Comparison of ENCODE assay signal across 16 cellular contexts in the genomic region with DNA sequence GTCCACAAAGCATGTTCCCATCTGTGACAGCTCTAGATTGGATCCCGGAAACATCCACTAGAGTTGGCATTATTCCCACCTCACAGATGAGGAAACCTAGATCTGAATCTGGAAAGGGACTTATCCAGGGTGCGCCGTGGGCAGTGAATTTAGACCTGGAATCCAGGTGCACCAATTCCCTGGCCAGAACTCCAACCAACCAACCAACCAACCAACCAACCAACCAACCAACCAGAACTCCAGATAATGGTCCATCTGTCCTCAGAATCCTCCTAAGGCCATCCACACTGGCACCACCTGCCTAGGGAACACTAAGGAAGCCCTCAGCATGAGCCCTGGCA. TPM values are rescaled to one million over a fixed set of nuclear protein-coding genes. Genes with fewer than 3 reads are reported as not detected.
DNase-seq lines count a peak whose midpoint lies in the region; ATAC-seq and TF ChIP-seq lines count a peak whose summit lies in the region.
"Had no signal": no experiment of that assay in that cellular context is flagged by ENCODE, and none has a peak within 500 bp of the region (broad histone marks: within the 10 kb centered on the region; RNA-seq: fewer than 3 reads in every experiment).

No MANE protein-coding gene starts in this region.

- peak overlapping the region; percentile 60 to 62 for H3K4me3 Mint-ChIP-seq in effector memory CD8-positive, alpha-beta T cell
- H3K4me3 Mint-ChIP-seq in natural killer cell = no peak overlapping the region

- DNase-seq in cardiac muscle cell (ENCODE audit: low read depth in 1 of 2, low spot score in 1 of 2) = no peak
- DNase-seq in left ventricle myocardium inferior = no peak
- DNase-seq in effector memory CD8-positive, alpha-beta T cell = no peak
- DNase-seq in natural killer cell = no peak
- no peak for DNase-seq in OCI-LY7 (ENCODE audit: low spot score)
- no peak for DNase-seq in OCI-M2 (lab: John Stamatoyannopoulos, UW; ENCODE audit: unreplicated experiment)
- DNase-seq: C1 segment of cervical spinal cord, EL, GOT3, NCI-H1048, NCI-H1436 treated with DMSO at 0.1 percent for 48 hours, NCI-H2081 treated with DMSO at 0.1 percent for 48 hours, NCI-H510A had no signal

- no peaks in the 10 kb centered on the region for H3K79me2 ChIP-seq in OCI-LY7 (ENCODE audit: insufficient read depth, low read depth, low read length)

- H3K27ac Mint-ChIP-seq in effector memory CD8-positive, alpha-beta T cell = peak overlapping the region; percentile 33 to 74
- peak overlapping the region; percentile 66 to 86 for H3K27ac Mint-ChIP-seq in natural killer cell

- POLR2A ChIA-PET in OCI-LY7 (lab: Charles Lee) = no interaction called here

- H3K36me3 Mint-ChIP-seq in effector memory CD8-positive, alpha-beta T cell (ENCODE audit: insufficient read depth) = peaks cover 13% of the 10 kb centered on the region
- H3K36me3 Mint-ChIP-seq in natural killer cell = no peaks in the 10 kb centered on the region

- no peaks in the 10 kb centered on the region for H3K36me3 ChIP-seq in cardiac muscle cell
- no peaks in the 10 kb centered on the region for H3K36me3 ChIP-seq in left ventricle myocardium inferior
- H3K36me3 ChIP-seq in OCI-LY7 (ENCODE audit: insufficient read depth, low read length) = no peaks in the 10 kb centered on the region

- H3K4me1 ChIP-seq in cardiac muscle cell (ENCODE audit: low read depth) = peaks cover 37% of the 10 kb centered on the region
- peaks cover 32% of the 10 kb centered on the region for H3K4me1 ChIP-seq in left ventricle myocardium inferior
- H3K4me1 ChIP-seq in OCI-LY7 (ENCODE audit: insufficient read depth, low read length, poor library complexity, severe bottlenecking) = peaks cover 16% of the 10 kb centered on the region

- no peak for ATAC-seq in effector memory CD8-positive, alpha-beta T cell (replicated peaks)
- ATAC-seq in natural killer cell (no peak), HG02852 (IDR thresholded peaks at IDR 0.05; ENCODE audit: unreplicated experiment) (no peak)
- ATAC-seq: HepG2 had no signal

- peak overlapping the region; percentile 64 for H3K27ac ChIP-seq in cardiac muscle cell
- no peak overlapping the region for H3K27ac ChIP-seq in left ventricle myocardium inferior (replicated peaks)
- no peak overlapping the region for H3K27ac ChIP-seq in OCI-LY7 (ENCODE audit: low read depth, low read length, poor library complexity, severe bottlenecking)
- H3K27ac ChIP-seq: KMS-11 had no signal

- peaks cover 0 to 5% of the 10 kb centered on the region in 2 donors for H3K27me3 Mint-ChIP-seq in effector memory CD8-positive, alpha-beta T cell
- H3K27me3 Mint-ChIP-seq in natural killer cell (ENCODE audit: low read depth in 2 of 2) = peaks cover 41 to 49% of the 10 kb centered on the region in 2 donors

- no peaks in the 10 kb centered on the region for H3K27me3 ChIP-seq in cardiac muscle cell
- no peaks in the 10 kb centered on the region for H3K27me3 ChIP-seq in left ventricle myocardium inferior (ENCODE audit: low read depth)

- no peak overlapping the region for H2AFZ ChIP-seq in OCI-LY7 (ENCODE audit: low read length)

- no peak overlapping the region for H3K4me3 ChIP-seq in cardiac muscle cell
- no peak overlapping the region for H3K4me3 ChIP-seq in left ventricle myocardium inferior
- H3K4me3 ChIP-seq in OCI-LY7 (ENCODE audit: low read depth, low read length, poor library complexity, severe bottlenecking) = no peak overlapping the region

- CTCF ChIA-PET in OCI-LY7 (lab: Charles Lee; ENCODE audit: unreplicated experiment) = no interaction called here

- H3K9me3 Mint-ChIP-seq in effector memory CD8-positive, alpha-beta T cell = no peaks in the 10 kb centered on the region
- no peaks in the 10 kb centered on the region for H3K9me3 Mint-ChIP-seq in natural killer cell

- H3K9me3 ChIP-seq in cardiac muscle cell (ENCODE audit: low read depth) (no peaks in the 10 kb centered on the region), left ventricle myocardium inferior (replicated peaks) (no peaks in the 10 kb centered on the region), OCI-LY7 (ENCODE audit: low read length) (no peaks in the 10 kb centered on the region)

- H4K20me1 ChIP-seq in OCI-LY7 (ENCODE audit: insufficient read depth, low read length) = no peaks in the 10 kb centered on the region

- H3K4me2 ChIP-seq in OCI-LY7 (ENCODE audit: low read length) = no peak overlapping the region
- H3K4me2 ChIP-seq: KMS-11 had no signal

- no peaks in the 10 kb centered on the region for H3K9me2 ChIP-seq in OCI-LY7 (ENCODE audit: insufficient read depth, low read length)

- no peak for TF ChIP-seq CTCF in cardiac muscle cell (IDR thresholded peaks at IDR 0.05; ENCODE audit: low read depth, low read length)
- no peak for TF ChIP-seq CTCF in left ventricle myocardium inferior (IDR thresholded peaks at IDR 0.05; ENCODE audit: borderline replicate concordance)
- no peak for TF ChIP-seq CTCF in natural killer cell (IDR thresholded peaks at IDR 0.05)
- TF ChIP-seq CTCF in OCI-LY7 (conservative IDR thresholded peaks at IDR 0.05; ENCODE audit: low read length) = no peak

- no TSS peak for BruUV-seq in OCI-LY7 (replicated peaks; lab: Mats Ljungman, UMichigan)

- peaks cover 39 to 48% of the 10 kb centered on the region in 2 donors for H3K4me1 Mint-ChIP-seq in effector memory CD8-positive, alpha-beta T cell (ENCODE audit: low read depth in 2 of 2)
- peaks cover 39 to 42% of the 10 kb centered on the region in 2 donors for H3K4me1 Mint-ChIP-seq in natural killer cell

- intact Hi-C loops in left ventricle myocardium inferior (cut with micrococcal nuclease) (no loop called here), natural killer cell (cut with micrococcal nuclease) (loop anchor here (2.0 kb wide), 1 partner anchor 42 kb away; a partner anchor contains a TSS), OCI-LY7 (cut with micrococcal nuclease; ENCODE audit: unreplicated experiment) (no loop called here)

RNA-seq across cellular contexts. Expression of a gene that starts 42.0 kb away (rescaled TPM):
- 57.1 and 78.8 TPM in 2 replicates for total RNA-seq in cardiac muscle cell
- polyA plus RNA-seq in cardiac muscle cell = 48.2 and 57.7 TPM in 2 replicates
- 55.9 TPM for total RNA-seq in left ventricle myocardium inferior
- 10 to 100 TPM; 36.5 to 51.5 (median 37.9) TPM for total RNA-seq in natural killer cell
- total RNA-seq in OCI-LY7 (2014; rRNA removed; shearing (Covaris generic)) = 18.9 and 20.4 TPM in 2 replicates
- total RNA-seq in OCI-LY7 (2022) = 58.3 and 66.9 TPM in 2 replicates
